ENCODE assay signal across 27 cellular contexts in genomic region chr6:129546702-129547101, GRCh38.
DNase-seq lines count a peak whose midpoint lies in the region; ATAC-seq, FAIRE-seq and TF ChIP-seq lines count a peak whose summit lies in the region.
"Had no signal": no experiment of that assay in that cellular context is flagged by ENCODE, and none has a peak within 500 bp of the region (broad histone marks: within the 10 kb centered on the region; RNA-seq: fewer than 3 reads in every experiment).

No MANE protein-coding gene starts in this region.

- H3K4me2 ChIP-seq in MM.1S (ENCODE audit: low read depth, low read length) = no peak overlapping the region
- H3K4me2 ChIP-seq: KMS-11, PC-9 had no signal

- ATAC-seq in pancreas (no peak), HG02623 (IDR thresholded peaks at IDR 0.05; ENCODE audit: unreplicated experiment) (no peak)
- ATAC-seq: Right ventricle myocardium inferior, SK-N-SH treated with all-trans-retinoic acid at 6 μM for 48 hours had no signal

- H3F3A ChIP-seq in MM.1S (ENCODE audit: insufficient read depth, low read length) = no peaks in the 10 kb centered on the region

- no peak overlapping the region for H3K4me3 ChIP-seq in pancreas
- no peak overlapping the region for H3K4me3 ChIP-seq in MM.1S (ENCODE audit: low read length)
- H3K4me3 ChIP-seq: BLaER1, GM23248, HAP-1, PC-9, SJCRH30 had no signal

- no peaks in the 10 kb centered on the region for H4K20me1 ChIP-seq in MM.1S (ENCODE audit: insufficient read depth, low read length)
- H4K20me1 ChIP-seq: BLaER1 had no signal

- H3K4me1 ChIP-seq in pancreas (no peaks in the 10 kb centered on the region), MM.1S (ENCODE audit: low read length) (no peaks in the 10 kb centered on the region)
- H3K4me1 ChIP-seq: SJCRH30 had no signal

- H3K36me3 ChIP-seq in pancreas (no peaks in the 10 kb centered on the region), MM.1S (replicated peaks; ENCODE audit: insufficient read depth, low read length) (no peaks in the 10 kb centered on the region)
- H3K36me3 ChIP-seq: BLaER1, HAP-1, SJCRH30 had no signal

- FAIRE-seq in pancreas (lab: Jason Lieb, UNC) = no peak
- FAIRE-seq: A204.1, G401.6 had no signal

- no peaks in the 10 kb centered on the region for H3K9me3 ChIP-seq in pancreas
- no peaks in the 10 kb centered on the region for H3K9me3 ChIP-seq in MM.1S (replicated peaks; ENCODE audit: insufficient read depth, low read length)
- H3K9me3 ChIP-seq: BLaER1, HAP-1, SJCRH30 had no signal

- H3K27ac ChIP-seq in pancreas (no peak overlapping the region), MM.1S (ENCODE audit: low read length) (no peak overlapping the region)
- H3K27ac ChIP-seq: BLaER1, GM23248, KMS-11, PC-9, SJCRH30 had no signal

- H3K79me2 ChIP-seq in MM.1S (ENCODE audit: low read length) = no peaks in the 10 kb centered on the region

- TF ChIP-seq CTCF in pancreas (IDR thresholded peaks at IDR 0.05) (no peak), MM.1S (IDR thresholded peaks at IDR 0.05; ENCODE audit: low read length) (no peak)

- intact Hi-C loops in pancreas (cut with DNase I) = no loop called here

- no peaks in the 10 kb centered on the region for H3K27me3 ChIP-seq in pancreas
- no peaks in the 10 kb centered on the region for H3K27me3 ChIP-seq in MM.1S (replicated peaks; ENCODE audit: insufficient read depth, low read length)
- H3K27me3 ChIP-seq: BLaER1, SJCRH30 had no signal

- peak; percentile 14 for DNase-seq in EH (ENCODE audit: low read depth)
- DNase-seq in NCI-H146 treated with DMSO at 0.1 percent for 48 hours (lab: John Stamatoyannopoulos, UW; ENCODE audit: unreplicated experiment) = peak; percentile 76
- peak; percentile 48 for DNase-seq in dermis blood vessel endothelial cell
- peak; percentile 77 for DNase-seq in islet precursor cell
- no peak for DNase-seq in pancreas
- DNase-seq in occipital lobe (lab: John Stamatoyannopoulos, UW) = no peak
- no peak for DNase-seq in MM.1S
- DNase-seq: DMS153; GM23248; HFFc6; NCI-H1105; NCI-H1694 treated with DMSO at 0.1 percent for 48 hours; NCI-H2081; NCI-H446; NCI-H524 treated with DMSO at 0.1 percent for 48 hours; NCI-H82; NK-92 treated with Interleukin-12 subunit alpha and Interleukin-12 subunit beta, amount 100 ng/mL, for 24 hours; PC-9; SJCRH30 had no signal

- no peaks in the 10 kb centered on the region for H3K9me2 ChIP-seq in MM.1S (replicated peaks; ENCODE audit: insufficient read depth, low read length)

- WGBS in pancreas, 2 donors = 83 to 86% methylated on average over 4 of the region's 4 CpGs

- no peak overlapping the region for H2AFZ ChIP-seq in MM.1S (ENCODE audit: low read length)
- H2AFZ ChIP-seq: GM23248, PC-9 had no signal

- H3K9ac ChIP-seq in MM.1S (ENCODE audit: low read length) = no peak overlapping the region
- H3K9ac ChIP-seq: BLaER1, GM23248, KMS-11 had no signal

Comparison
In these comparisons a context has a peak if more than half of its experiments do, and no peak if none do; other contexts are left out.
1. DNase-seq: peak in EH (single experiment), NCI-H146 treated with DMSO at 0.1 percent for 48 hours (single experiment), dermis blood vessel endothelial cell (single experiment) and islet precursor cell (single experiment); none in pancreas (0 of 6), occipital lobe (single experiment) and MM.1S (single experiment).